ENCODE assay signal across 6 cellular contexts in genomic region chr19:58304748-58305064, GRCh38. TPM values are rescaled to one million over a fixed set of nuclear protein-coding genes. Genes with fewer than 3 reads are reported as not detected.
DNase-seq lines count a peak whose midpoint lies in the region; ATAC-seq and TF ChIP-seq lines count a peak whose summit lies in the region.

No MANE protein-coding gene starts in this region.

- no peaks in the 10 kb centered on the region for H3K9me3 ChIP-seq in transverse colon

- TF ChIP-seq CTCF in AG10803 (conservative IDR thresholded peaks at IDR 0.05; ENCODE audit: low read length) (no peak), LNCaP clone FGC (IDR thresholded peaks at IDR 0.05; ENCODE audit: control insufficient read depth, extremely low read depth, insufficient read depth) (no peak), transverse colon (IDR thresholded peaks at IDR 0.05) (no peak)

- in situ Hi-C loops in transverse colon (cut with MboI; ENCODE audit: low pct_ligation_motif_present in 1 of 4, low pct_unique_long_range_greater_than_20kb in 1 of 4, low sequenced_read_pairs in 3 of 4) = no loop called here

- 27 to 31% methylated on average over 7 of the region's 7 CpGs for WGBS in transverse colon (ENCODE audit: low coverage in 1 of 2), 2 donors

- H3K4me1 ChIP-seq in transverse colon = peaks cover 9 to 17% (median 14%) of the 10 kb centered on the region in 4 donors

- DNase-seq in AG10803 (ENCODE audit: low read depth) = no peak
- no peak for DNase-seq in LNCaP clone FGC (ENCODE audit: low read depth)
- no peak for DNase-seq in Right ventricle myocardium superior
- no peak for DNase-seq in transverse colon
- DNase-seq in mesenteric fat pad (ENCODE audit: low spot score) = no peak
- DNase-seq in Kasumi-1 (lab: John Stamatoyannopoulos, UW) = no peak

- H3K36me3 ChIP-seq in transverse colon = peaks cover 0 to 17% (median 2%) of the 10 kb centered on the region in 4 donors

- H3K27me3 ChIP-seq in transverse colon = no peaks in the 10 kb centered on the region

- no peak for TF ChIP-seq EP300 in transverse colon (IDR thresholded peaks at IDR 0.05; ENCODE audit: low read depth)

- H3K27ac ChIP-seq in transverse colon = peak overlapping the region; percentile 80 to 95 (median 90)

- peak; percentile 16 for ATAC-seq in Right ventricle myocardium superior (ENCODE audit: poor library complexity)

- no peak for TF ChIP-seq POLR2A in transverse colon (IDR thresholded peaks at IDR 0.05)

- peak overlapping the region; percentile 91 for H3K4me3 ChIP-seq in AG10803 (ENCODE audit: low read length)
- peak overlapping the region; percentile 95 for H3K4me3 ChIP-seq in LNCaP clone FGC (ENCODE audit: low read depth, low read length)
- H3K4me3 ChIP-seq in transverse colon = peak overlapping the region in 3 of 4 donors; percentile 75 to 93 (median 76)

- intact Hi-C loops in Right ventricle myocardium superior (cut with DNase I) (loop anchor here (5.0 kb wide), 1 partner anchor 122 kb away; the partner anchor contains the start of gene ZNF274), transverse colon (cut with DNase I; ENCODE audit: low total_unique reads) (no loop called here)

RNA-seq across cellular contexts. Expression of gene ERVK3-1, which starts 0.5 kb away (rescaled TPM):
- total RNA-seq in Right ventricle myocardium superior (20.0 TPM), transverse colon (10 to 100 TPM; 13.3 to 58.9 (median 36.2) TPM), mesenteric fat pad (30.6 TPM)

RNA-seq across cellular contexts. Expression of gene ZSCAN22, which starts 22.1 kb away (rescaled TPM):
- total RNA-seq in Right ventricle myocardium superior = 1.7 TPM
- 10 to 100 TPM in 1 of 4 donors, 1 to 10 TPM in 3; 3.0 to 11.6 (median 3.3) TPM for total RNA-seq in transverse colon
- 2.5 TPM for total RNA-seq in mesenteric fat pad

RNA-seq across cellular contexts. Expression of gene ZNF8, which starts 26.0 kb away (rescaled TPM):
- total RNA-seq in Right ventricle myocardium superior (4.6 TPM), transverse colon (1 to 10 TPM; 4.6 to 6.6 (median 6.3) TPM), mesenteric fat pad (5.1 TPM)

RNA-seq across cellular contexts. Expression of gene A1BG, which starts 48.6 kb away (rescaled TPM):
- total RNA-seq in Right ventricle myocardium superior (4.1 TPM), transverse colon (10 to 100 TPM in 1 of 4 donors, 1 to 10 TPM in 1, under 1 TPM in 1, not detected in 1; 0.60 to 25.1 (median 3.7) TPM), mesenteric fat pad (8.4 TPM)

RNA-seq across cellular contexts. Expression of gene ZNF497, which starts 57.8 kb away (rescaled TPM):
- total RNA-seq in Right ventricle myocardium superior = 0.30 TPM
- total RNA-seq in transverse colon = 10 to 100 TPM in 1 of 4 donors, 1 to 10 TPM in 3; 1.3 to 19.3 (median 4.2) TPM
- total RNA-seq in mesenteric fat pad = 0.19 TPM
